24 cellular contexts compared by ENCODE assay signal in the genomic region with DNA sequence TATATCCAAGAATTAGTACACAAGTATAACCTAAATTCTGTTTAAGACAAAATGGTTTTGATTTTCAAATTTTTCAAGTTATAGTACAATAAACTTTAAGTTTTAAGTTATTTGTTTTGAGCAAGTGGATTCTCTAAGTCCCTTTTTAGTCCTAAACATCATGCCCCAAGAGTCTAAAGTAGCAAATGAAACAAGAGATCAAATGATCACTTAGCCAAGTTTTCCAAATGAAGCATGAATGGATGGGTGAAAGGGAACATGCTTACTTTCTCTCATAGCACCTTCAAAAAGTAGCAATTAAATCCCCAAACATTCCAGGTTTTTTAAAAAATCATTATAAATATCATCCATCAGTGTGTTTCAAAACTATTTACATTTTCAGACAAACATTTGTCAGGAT.
"Had no signal": no experiment of that assay in that cellular context is flagged by ENCODE, and none has a peak within 500 bp of the region (broad histone marks: within the 10 kb centered on the region; RNA-seq: fewer than 3 reads in every experiment).

No MANE protein-coding gene starts in this region.

- H3K27ac Mint-ChIP-seq: effector memory CD8-positive, alpha-beta T cell; nephron; neural progenitor cell; stimulated activated naive CD8-positive, alpha-beta T cell treated with anti-CD3 and anti-CD28 coated beads, Interleukin-15, amount 100 ng/mL, for 72 hours had no signal

- DNase-seq: cortex of kidney; effector memory CD8-positive, alpha-beta T cell; erythroblast; esophagus squamous epithelium; foreskin melanocyte; kidney; mesendoderm; midbrain; naive thymus-derived CD4-positive, alpha-beta T cell; right cardiac atrium; small intestine; stimulated activated CD4-positive, alpha-beta T cell treated with anti-CD3 and anti-CD28 coated beads, Interleukin-15, amount 100 ng/mL, for 24 hours; stimulated activated CD4-positive, alpha-beta T cell treated with anti-CD3 and anti-CD28 coated beads, Interleukin-4, amount 100 ng/mL, for 1 hour; stimulated activated CD8-positive, alpha-beta memory T cell treated with anti-CD3 and anti-CD28 coated beads, Interleukin-4, amount 100 ng/mL, for 48 hours; stimulated activated naive CD4-positive, alpha-beta T cell; stimulated activated naive CD8-positive, alpha-beta T cell treated with anti-CD3 and anti-CD28 coated beads, Interleukin-15, amount 100 ng/mL, for 72 hours; transverse colon; upper lobe of right lung; uterus had no signal

- H3K27me3 ChIP-seq: esophagus squamous epithelium, neural progenitor cell, suprapubic skin, transverse colon, upper lobe of right lung, uterus had no signal

- H3K36me3 ChIP-seq: prostate gland had no signal

- H3K4me3 Mint-ChIP-seq: effector memory CD8-positive, alpha-beta T cell; naive thymus-derived CD4-positive, alpha-beta T cell; nephron; neural progenitor cell; stimulated activated naive CD8-positive, alpha-beta T cell treated with anti-CD3 and anti-CD28 coated beads, Interleukin-15, amount 100 ng/mL, for 72 hours had no signal

- H3K4me1 Mint-ChIP-seq: nephron, neural progenitor cell had no signal

- H3K9me3 ChIP-seq: esophagus squamous epithelium, prostate gland, suprapubic skin, transverse colon, upper lobe of right lung, uterus had no signal

- H3K27me3 Mint-ChIP-seq: effector memory CD8-positive, alpha-beta T cell; naive thymus-derived CD4-positive, alpha-beta T cell; stimulated activated naive CD8-positive, alpha-beta T cell treated with anti-CD3 and anti-CD28 coated beads, Interleukin-15, amount 100 ng/mL, for 72 hours had no signal

- H3K27ac ChIP-seq: esophagus squamous epithelium, neural progenitor cell, prostate gland, suprapubic skin, transverse colon, upper lobe of right lung, uterus had no signal

- H3K4me3 ChIP-seq: esophagus squamous epithelium, neural progenitor cell, prostate gland, suprapubic skin, transverse colon, upper lobe of right lung, uterus had no signal

- H3K9me3 Mint-ChIP-seq: effector memory CD8-positive, alpha-beta T cell; naive thymus-derived CD4-positive, alpha-beta T cell; stimulated activated naive CD8-positive, alpha-beta T cell treated with anti-CD3 and anti-CD28 coated beads, Interleukin-15, amount 100 ng/mL, for 72 hours had no signal

- FAIRE-seq: endometrium, kidney, small intestine had no signal

- ATAC-seq: effector memory CD8-positive, alpha-beta T cell; naive thymus-derived CD4-positive, alpha-beta T cell; right cardiac atrium; stimulated activated naive CD8-positive, alpha-beta T cell treated with anti-CD3 and anti-CD28 coated beads, Interleukin-15, amount 100 ng/mL, for 72 hours; upper lobe of right lung had no signal

- H3K4me1 ChIP-seq: esophagus squamous epithelium, neural progenitor cell, prostate gland, suprapubic skin, upper lobe of right lung, uterus had no signal
